Comparison of ENCODE assay signal across 8 cellular contexts in genomic region chr1:115112496-115113375, GRCh38. TPM values are rescaled to one million over a fixed set of nuclear protein-coding genes. Genes with fewer than 3 reads are reported as not detected.
DNase-seq lines count a peak whose midpoint lies in the region; TF ChIP-seq lines count a peak whose summit lies in the region.

No MANE protein-coding gene starts in this region.

- H3K27ac ChIP-seq in C4-2B = no peak overlapping the region
- no peak overlapping the region for H3K27ac ChIP-seq in colonic mucosa
- no peak overlapping the region for H3K27ac ChIP-seq in stomach

- TF ChIP-seq CTCF in C4-2B (conservative IDR thresholded peaks at IDR 0.05) (peak; percentile 96), colonic mucosa (IDR thresholded peaks at IDR 0.05) (peak; percentile 92), stomach (IDR thresholded peaks at IDR 0.05) (peak in 6 of 7 experiments; percentile 51 to 91 (median 84))

- H3K27me3 ChIP-seq in colonic mucosa = no peaks in the 10 kb centered on the region
- H3K27me3 ChIP-seq in stomach = no peaks in the 10 kb centered on the region

- POLR2A ChIA-PET in HEK293T (lab: Yijun Ruan, JAX) = no interaction called here

- TF ChIP-seq EP300 in stomach (IDR thresholded peaks at IDR 0.05) = no peak

- WGBS in stomach, 5 donors = 24 to 29% (median 28%) methylated on average over 15 to 18 of the region's 18 CpGs

- CTCF ChIA-PET in HEK293T (lab: Yijun Ruan, JAX) = interaction anchor here (1.1 to 1.4 kb wide), 4 partner anchors 8 to 357 kb away, joined by 3 to 5 read pairs (median 4); no protein-coding TSS in a partner anchor

- H3K9me3 ChIP-seq in colonic mucosa (no peaks in the 10 kb centered on the region), stomach (no peaks in the 10 kb centered on the region)

- H3K36me3 ChIP-seq in colonic mucosa (no peaks in the 10 kb centered on the region), stomach (no peaks in the 10 kb centered on the region)

- no peaks in the 10 kb centered on the region for H3K4me1 ChIP-seq in colonic mucosa
- peaks cover 0 to 7% (median 3%) of the 10 kb centered on the region in 4 donors for H3K4me1 ChIP-seq in stomach

- peak; percentile 73 for DNase-seq in HEK293T (ENCODE audit: extremely low spot score)
- peak; percentile 17 for DNase-seq in activated CD4-positive, CD25-positive, alpha-beta regulatory T cell treated with anti-CD3 and anti-CD28 coated beads, Interleukin-2, amount 50 U/mL, for 16 hours (ENCODE audit: low read depth, low spot score)
- peak; percentile 39 for DNase-seq in colonic mucosa
- DNase-seq in midbrain (lab: John Stamatoyannopoulos, UW) = peak; percentile 48
- peak; percentile 40 for DNase-seq in stomach
- no peak for DNase-seq in SIG-M5 (lab: John Stamatoyannopoulos, UW)
- DNase-seq in HuH-7 (ENCODE audit: low spot score) = no peak

- TF ChIP-seq POLR2A in stomach (IDR thresholded peaks at IDR 0.05) = no peak

- no peak overlapping the region for H3K9ac ChIP-seq in colonic mucosa (ENCODE audit: low read depth in 2 of 2, low read length in 2 of 2)

- intact Hi-C loops in colonic mucosa (cut with DNase I) = loop anchor here (2.0 kb wide), 1 partner anchor 134 kb away; no protein-coding TSS in a partner anchor
- intact Hi-C loops in stomach (cut with DNase I; ENCODE audit: low total_unique reads) = loop anchor here (5.0 kb wide), 1 partner anchor 130 kb away; no protein-coding TSS in a partner anchor

- no peak overlapping the region for H3K4me3 ChIP-seq in colonic mucosa
- no peak overlapping the region for H3K4me3 ChIP-seq in stomach

TF ChIP-seq in HEK293T, 16 proteins besides CTCF, POLR2A, EP300 and RAD21:
- TF ChIP-seq PKNOX1 (IDR thresholded peaks at IDR 0.05) (no peak), SUZ12 (IDR thresholded peaks at IDR 0.05) (no peak), TARDBP (IDR thresholded peaks at IDR 0.05) (no peak), ARNT (IDR thresholded peaks at IDR 0.05) (no peak), SP1 (IDR thresholded peaks at IDR 0.05) (no peak), ELF4 (IDR thresholded peaks at IDR 0.05) (no peak), FOXM1 (IDR thresholded peaks at IDR 0.05; ENCODE audit: borderline replicate concordance) (no peak), BHLHE40 (IDR thresholded peaks at IDR 0.05; ENCODE audit: borderline replicate concordance) (no peak), LEF1 (IDR thresholded peaks at IDR 0.05; ENCODE audit: borderline replicate concordance) (no peak), CTBP1 (IDR thresholded peaks at IDR 0.05; ENCODE audit: borderline replicate concordance) (no peak), ZNF384 (IDR thresholded peaks at IDR 0.05) (no peak), NFRKB (IDR thresholded peaks at IDR 0.05) (no peak), L3MBTL2 (conservative IDR thresholded peaks at IDR 0.05) (no peak), FOXA1 (IDR thresholded peaks at IDR 0.05) (no peak), HDGF (IDR thresholded peaks at IDR 0.05; ENCODE audit: borderline replicate concordance) (no peak)

RNA-seq across cellular contexts. Expression of gene TSPAN2, which starts 23.4 kb away (rescaled TPM):
- total RNA-seq in colonic mucosa (10 to 100 TPM in 1 of 2 donors, 1 to 10 TPM in 1; 2.1 to 14.6 TPM), stomach (10 to 100 TPM in 3 of 5 donors, 1 to 10 TPM in 2; 2.6 to 39.7 (median 19.3) TPM)
- polyA plus RNA-seq in stomach = 10 to 100 TPM in 1 of 3 donors, 1 to 10 TPM in 2; 5.7 to 13.4 (median 7.0) TPM

Comparison
In these comparisons a context has a peak if more than half of its experiments do, and no peak if none do; other contexts are left out.
1. DNase-seq: peak in HEK293T (single experiment), activated CD4-positive, CD25-positive, alpha-beta regulatory T cell treated with anti-CD3 and anti-CD28 coated beads, Interleukin-2, amount 50 U/mL, for 16 hours (single experiment), colonic mucosa (single experiment), midbrain (single experiment) and stomach (single experiment); none in SIG-M5 (single experiment) and HuH-7 (single experiment).
2. Peak in every context shown above with its lines, with median percentiles within 50 percentile points of each other: CTCF ChIP-seq.